8 cellular contexts compared by ENCODE assay signal in genomic region chr3:117355566-117355965, GRCh38.
DNase-seq lines count a peak whose midpoint lies in the region; ATAC-seq and TF ChIP-seq lines count a peak whose summit lies in the region.

No MANE protein-coding gene starts in this region.

- no peaks in the 10 kb centered on the region for H3K36me3 ChIP-seq in mucosa of descending colon (ENCODE audit: low read depth)

- TF ChIP-seq CTCF in AG10803 (conservative IDR thresholded peaks at IDR 0.05; ENCODE audit: low read length) (peak; percentile 42), astrocyte of the cerebellum (IDR thresholded peaks at IDR 0.05; ENCODE audit: low read depth, low read length, missing control alignments) (peak; percentile 19), mucosa of descending colon (IDR thresholded peaks at IDR 0.05) (no peak)

- intact Hi-C loops in mucosa of descending colon (cut with DNase I, micrococcal nuclease) = loop anchor here in 1 of 2 donors (5.0 kb wide), 1 partner anchor 298 kb away; no protein-coding TSS in a partner anchor

- H3K27ac Mint-ChIP-seq in activated T-helper 17 cell treated with anti-CD3 and anti-CD28 coated beads, Interleukin-2, amount 50 U/mL, for 72 hours = no peak overlapping the region

- H3K9me3 ChIP-seq in mucosa of descending colon = no peaks in the 10 kb centered on the region

- H3K4me3 ChIP-seq in AG10803 (ENCODE audit: low read length) = no peak overlapping the region
- H3K4me3 ChIP-seq in astrocyte of the cerebellum (ENCODE audit: low read depth, low read length) = no peak overlapping the region
- H3K4me3 ChIP-seq in mucosa of descending colon = no peak overlapping the region

- H3K9me3 Mint-ChIP-seq in activated T-helper 17 cell treated with anti-CD3 and anti-CD28 coated beads, Interleukin-2, amount 50 U/mL, for 72 hours = peaks cover 15% of the 10 kb centered on the region

- DNase-seq in AG10803 (ENCODE audit: low read depth) = peak; percentile 7
- peak; percentile 82 for DNase-seq in NCI-H1092 treated with DMSO at 0.1 percent for 48 hours (lab: John Stamatoyannopoulos, UW)
- no peak for DNase-seq in astrocyte of the cerebellum (ENCODE audit: low read depth)
- DNase-seq in mucosa of descending colon = peak in 1 of 3 donors; percentile 28
- no peak for DNase-seq in activated effector memory CD4-positive, alpha-beta T cell treated with Interleukin-2 at 50 U/mL for 16 hours

- ATAC-seq in GM18909 (IDR thresholded peaks at IDR 0.05; ENCODE audit: poor library complexity, unreplicated experiment) (peak; percentile 84), mucosa of descending colon (peak; percentile 81), HG03025 (IDR thresholded peaks at IDR 0.05; ENCODE audit: low FRiP score, unreplicated experiment) (no peak)
- no peak for ATAC-seq in activated T-helper 17 cell treated with anti-CD3 and anti-CD28 coated beads, Interleukin-2, amount 50 U/mL, for 72 hours (replicated peaks)

- H3K4me1 Mint-ChIP-seq in activated T-helper 17 cell treated with anti-CD3 and anti-CD28 coated beads, Interleukin-2, amount 50 U/mL, for 72 hours = no peaks in the 10 kb centered on the region

- H3K4me3 Mint-ChIP-seq in activated T-helper 17 cell treated with anti-CD3 and anti-CD28 coated beads, Interleukin-2, amount 50 U/mL, for 72 hours = no peak overlapping the region

- no peaks in the 10 kb centered on the region for H3K4me1 ChIP-seq in mucosa of descending colon (ENCODE audit: low read depth)

- H3K27me3 Mint-ChIP-seq in activated T-helper 17 cell treated with anti-CD3 and anti-CD28 coated beads, Interleukin-2, amount 50 U/mL, for 72 hours = no peaks in the 10 kb centered on the region

- H3K36me3 Mint-ChIP-seq in activated T-helper 17 cell treated with anti-CD3 and anti-CD28 coated beads, Interleukin-2, amount 50 U/mL, for 72 hours (ENCODE audit: low read depth) = no peaks in the 10 kb centered on the region

- in situ Hi-C loops in astrocyte of the cerebellum (cut with HindIII; ENCODE audit: low sequenced_read_pairs) = no loop called here

Comparison
In these comparisons a context has a peak if more than half of its experiments do, and no peak if none do; other contexts are left out.
1. DNase-seq: peak in AG10803 (single experiment) and NCI-H1092 treated with DMSO at 0.1 percent for 48 hours (single experiment); none in astrocyte of the cerebellum (single experiment) and activated effector memory CD4-positive, alpha-beta T cell treated with Interleukin-2 at 50 U/mL for 16 hours (single experiment).
2. ATAC-seq: peak in GM18909 (single experiment) and mucosa of descending colon (single experiment); none in HG03025 (single experiment) and activated T-helper 17 cell treated with anti-CD3 and anti-CD28 coated beads, Interleukin-2, amount 50 U/mL, for 72 hours (single experiment).